In genomic region chr12:6052940-6053329, GRCh38 we compare ENCODE assay signal across 22 cellular contexts.
DNase-seq lines count a peak whose midpoint lies in the region; TF ChIP-seq lines count a peak whose summit lies in the region.
"Had no signal": no experiment of that assay in that cellular context is flagged by ENCODE, and none has a peak within 500 bp of the region (broad histone marks: within the 10 kb centered on the region; RNA-seq: fewer than 3 reads in every experiment).

No MANE protein-coding gene starts in this region.

- no peaks in the 10 kb centered on the region for H4K20me1 ChIP-seq in GM23248 (ENCODE audit: insufficient read depth)

- H3K4me1 ChIP-seq in GM23248 (ENCODE audit: insufficient read depth) (peaks cover 9% of the 10 kb centered on the region; the same call in 1 of the 2 replicates), ascending aorta (peaks cover 0 to 31% of the 10 kb centered on the region in 2 donors)
- H3K4me1 ChIP-seq: parathyroid adenoma had no signal

- H3K27me3 ChIP-seq in GM23248 (replicated peaks; ENCODE audit: insufficient read depth) (no peaks in the 10 kb centered on the region), ascending aorta (no peaks in the 10 kb centered on the region)
- H3K27me3 ChIP-seq: hepatocyte had no signal

- TF ChIP-seq CTCF in ascending aorta (IDR thresholded peaks at IDR 0.05) (no peak), mesothelial cell of epicardium (IDR thresholded peaks at IDR 0.05; ENCODE audit: unreplicated experiment) (no peak)

- no peaks in the 10 kb centered on the region for H3K9me2 ChIP-seq in GM23248 (ENCODE audit: insufficient read depth)

- no peaks in the 10 kb centered on the region for H3K36me3 Mint-ChIP-seq in mesothelial cell of epicardium
- no peaks in the 10 kb centered on the region for H3K36me3 Mint-ChIP-seq in activated T-cell treated with anti-CD3 and anti-CD28 coated beads, Interleukin-2, amount 50 U/mL, for 24 hours (ENCODE audit: low read depth)
- H3K36me3 Mint-ChIP-seq: CD8-positive, alpha-beta T cell had no signal

- intact Hi-C loops in ascending aorta (cut with DNase I): no loop called here

- WGBS in GM23248 (ENCODE audit: low coverage in 1 of 2, low lambda C conversion rate in 2 of 2, missing lambda C conversion rate in 2 of 2), 2 experiments: 77 to 80% methylated on average over 4 of the region's 4 CpGs

- H3K27ac ChIP-seq in GM23248 (no peak overlapping the region), ascending aorta (peak overlapping the region; percentile 35 to 44)
- H3K27ac ChIP-seq: epithelial cell of prostate, hepatocyte, KMS-11, parathyroid adenoma had no signal

- in situ Hi-C loops in GM23248 (cut with MboI): no loop called here

- DNase-seq in GM23248 (peak; percentile 61), ascending aorta (ENCODE audit: low spot score in 2 of 2) (no peak), glomerular visceral epithelial cell (ENCODE audit: extremely low spot score) (peak; percentile 46), germinal center (ENCODE audit: low spot score) (no peak), mesothelial cell of epicardium (ENCODE audit: low spot score in 2 of 2, unreplicated experiment in 2 of 2) (no peak)
- no peak for DNase-seq in activated effector memory CD4-positive, alpha-beta T cell treated with anti-CD3 and anti-CD28 coated beads, Interleukin-2, amount 50 U/mL, for 16 hours
- DNase-seq in activated T-cell treated with anti-CD3 and anti-CD28 coated beads, Interleukin-2, amount 50 U/mL, for 24 hours: no peak
- DNase-seq: activated naive CD4-positive, alpha-beta T cell treated with Interleukin-2 at 50 U/mL for 16 hours; activated T-cell treated with anti-CD3 and anti-CD28 coated beads, Interleukin-2, amount 50 U/mL, for 1 hour; amygdala; CD8-positive, alpha-beta T cell; right cardiac atrium; stimulated activated CD4-positive, alpha-beta T cell treated with anti-CD3 and anti-CD28 coated beads, Interleukin-4, amount 100 ng/mL, for 24 hours; stimulated activated naive CD4-positive, alpha-beta T cell treated with Interleukin-2 at 50 U/mL for 16 hours; T-helper 17 cell had no signal

- H3K4me3 ChIP-seq in GM23248: no peak overlapping the region
- no peak overlapping the region for H3K4me3 ChIP-seq in ascending aorta
- H3K4me3 ChIP-seq: hepatocyte, thoracic aorta had no signal

- peaks cover 1% of the 10 kb centered on the region for H3F3A ChIP-seq in GM23248 (ENCODE audit: insufficient read depth)

- H2AFZ ChIP-seq in GM23248: no peak overlapping the region
- H2AFZ ChIP-seq: hepatocyte, parathyroid adenoma had no signal

- peaks cover 2% of the 10 kb centered on the region for H3K27me3 Mint-ChIP-seq in mesothelial cell of epicardium (ENCODE audit: low read depth)
- peaks cover 15% of the 10 kb centered on the region for H3K27me3 Mint-ChIP-seq in activated T-cell treated with anti-CD3 and anti-CD28 coated beads, Interleukin-2, amount 50 U/mL, for 24 hours

- peaks cover 21% of the 10 kb centered on the region for H3K4me1 Mint-ChIP-seq in mesothelial cell of epicardium
- peaks cover 8% of the 10 kb centered on the region for H3K4me1 Mint-ChIP-seq in activated T-cell treated with anti-CD3 and anti-CD28 coated beads, Interleukin-2, amount 50 U/mL, for 24 hours (ENCODE audit: low read depth)
- H3K4me1 Mint-ChIP-seq: central memory CD8-positive, alpha-beta T cell had no signal

- H3K4me3 Mint-ChIP-seq in mesothelial cell of epicardium: no peak overlapping the region
- no peak overlapping the region for H3K4me3 Mint-ChIP-seq in activated T-cell treated with anti-CD3 and anti-CD28 coated beads, Interleukin-2, amount 50 U/mL, for 24 hours
- H3K4me3 Mint-ChIP-seq: CD8-positive, alpha-beta T cell; central memory CD8-positive, alpha-beta T cell; nephron; T-helper 17 cell had no signal

- H3K9me3 ChIP-seq in GM23248 (ENCODE audit: low read depth) (no peaks in the 10 kb centered on the region), ascending aorta (no peaks in the 10 kb centered on the region)
- H3K9me3 ChIP-seq: thoracic aorta had no signal

- H3K9me3 Mint-ChIP-seq in mesothelial cell of epicardium: no peaks in the 10 kb centered on the region
- H3K9me3 Mint-ChIP-seq in activated T-cell treated with anti-CD3 and anti-CD28 coated beads, Interleukin-2, amount 50 U/mL, for 24 hours: no peaks in the 10 kb centered on the region
- H3K9me3 Mint-ChIP-seq: CD8-positive, alpha-beta T cell; central memory CD8-positive, alpha-beta T cell; nephron had no signal

- H3K4me2 ChIP-seq in GM23248 (ENCODE audit: unreplicated experiment): no peak overlapping the region
- H3K4me2 ChIP-seq: hepatocyte, KMS-11 had no signal

- H3K9ac ChIP-seq in GM23248: no peak overlapping the region
- H3K9ac ChIP-seq: KMS-11, parathyroid adenoma had no signal

- H3K36me3 ChIP-seq in GM23248 (ENCODE audit: low read depth) (no peaks in the 10 kb centered on the region), ascending aorta (no peaks in the 10 kb centered on the region)
- H3K36me3 ChIP-seq: thoracic aorta had no signal

- H3K27ac Mint-ChIP-seq in mesothelial cell of epicardium: no peak overlapping the region
- H3K27ac Mint-ChIP-seq in activated T-cell treated with anti-CD3 and anti-CD28 coated beads, Interleukin-2, amount 50 U/mL, for 24 hours: no peak overlapping the region
- H3K27ac Mint-ChIP-seq: CD8-positive, alpha-beta T cell; T-helper 17 cell had no signal

- no peaks in the 10 kb centered on the region for H3K79me2 ChIP-seq in GM23248 (ENCODE audit: insufficient read depth)
- H3K79me2 ChIP-seq: hepatocyte, parathyroid adenoma had no signal

Comparison
In these comparisons a context has a peak if more than half of its experiments do, and no peak if none do; other contexts are left out.
1. DNase-seq: peak in GM23248 (single experiment) and glomerular visceral epithelial cell (single experiment); none in ascending aorta (0 of 2), activated effector memory CD4-positive, alpha-beta T cell treated with anti-CD3 and anti-CD28 coated beads, Interleukin-2, amount 50 U/mL, for 16 hours (single experiment), germinal center (single experiment), mesothelial cell of epicardium (0 of 2) and activated T-cell treated with anti-CD3 and anti-CD28 coated beads, Interleukin-2, amount 50 U/mL, for 24 hours (single experiment).